22 cellular contexts compared by ENCODE assay signal in genomic region chrX:36019164-36019563, GRCh38.
"Had no signal": no experiment of that assay in that cellular context is flagged by ENCODE, and none has a peak within 500 bp of the region (broad histone marks: within the 10 kb centered on the region; RNA-seq: fewer than 3 reads in every experiment).

No MANE protein-coding gene starts in this region.

- H3K27ac Mint-ChIP-seq: activated CD4-positive, alpha-beta T cell treated with anti-CD3 and anti-CD28 coated beads, Interleukin-2, amount 10 ng/mL, durations not matched to agents 24 days and 14 days; activated CD8-positive, alpha-beta T cell treated with anti-CD3 and anti-CD28 coated beads, Interleukin-2, amount 10 ng/mL, durations not matched to agents 7 days and 5 days; activated naive CD8-positive, alpha-beta T cell treated with anti-CD3 and anti-CD28 coated beads, Interleukin-2, amount 10 ng/mL, durations not matched to agents 7 days and 5 days; activated T-cell treated with anti-CD3 and anti-CD28 coated beads, Interleukin-2, amount 50 U/mL, for 24 hours; activated T-helper 2 cell treated with anti-CD3 and anti-CD28 coated beads, Interferon-gamma antibody, Interleukin-2, Interleukin-4, amounts not matched to agents 10 μg/mL and 5 μg/mL and 100 μg/mL, durations not matched to agents 14 hours and 24 hours and 36 hours; brain; naive thymus-derived CD8-positive, alpha-beta T cell; stimulated activated memory B cell treated with anti-CD40 and anti-IgM and Interleukin-4, amounts not matched to agents 10 μg/mL and 1 μg/mL and 100 μg/mL, for 72 hours had no signal

- H3K9me3 ChIP-seq: ovary, sigmoid colon, thoracic aorta, upper lobe of right lung had no signal

- H3K4me1 Mint-ChIP-seq: activated CD4-positive, alpha-beta T cell treated with anti-CD3 and anti-CD28 coated beads, Interleukin-2, amount 10 ng/mL, durations not matched to agents 24 days and 14 days; activated naive CD8-positive, alpha-beta T cell treated with anti-CD3 and anti-CD28 coated beads, Interleukin-2, amount 10 ng/mL, durations not matched to agents 7 days and 5 days; brain; naive thymus-derived CD8-positive, alpha-beta T cell; stimulated activated memory B cell treated with anti-CD40 and anti-IgM and Interleukin-4, amounts not matched to agents 10 μg/mL and 1 μg/mL and 100 μg/mL, for 72 hours had no signal

- H3K27me3 Mint-ChIP-seq: activated CD4-positive, alpha-beta T cell treated with anti-CD3 and anti-CD28 coated beads, Interleukin-2, amount 10 ng/mL, durations not matched to agents 24 days and 14 days; activated naive CD8-positive, alpha-beta T cell treated with anti-CD3 and anti-CD28 coated beads, Interleukin-2, amount 10 ng/mL, durations not matched to agents 7 days and 5 days; brain; naive thymus-derived CD8-positive, alpha-beta T cell; stimulated activated memory B cell treated with anti-CD40 and anti-IgM and Interleukin-4, amounts not matched to agents 10 μg/mL and 1 μg/mL and 100 μg/mL, for 72 hours had no signal

- H3K36me3 ChIP-seq: ovary, sigmoid colon, spleen, thoracic aorta, upper lobe of right lung had no signal

- H3K9me3 Mint-ChIP-seq: activated CD4-positive, alpha-beta T cell treated with anti-CD3 and anti-CD28 coated beads, Interleukin-2, amount 10 ng/mL, durations not matched to agents 24 days and 14 days; activated T-cell treated with anti-CD3 and anti-CD28 coated beads, Interleukin-2, amount 50 U/mL, for 24 hours; activated T-helper 2 cell treated with anti-CD3 and anti-CD28 coated beads, Interferon-gamma antibody, Interleukin-2, Interleukin-4, amounts not matched to agents 10 μg/mL and 5 μg/mL and 100 μg/mL, durations not matched to agents 14 hours and 24 hours and 36 hours had no signal

- H3K27me3 ChIP-seq: foreskin keratinocyte, ovary, sigmoid colon, spleen, upper lobe of right lung had no signal

- DNase-seq: activated CD4-positive, alpha-beta T cell treated with anti-CD3 and anti-CD28 coated beads, Interleukin-2, amount 10 ng/mL, durations not matched to agents 24 days and 14 days; activated CD8-positive, alpha-beta T cell treated with anti-CD3 and anti-CD28 coated beads, Interleukin-2, amount 10 ng/mL, durations not matched to agents 7 days and 5 days; activated naive CD4-positive, alpha-beta T cell treated with Interleukin-2 at 50 U/mL for 16 hours; activated naive CD8-positive, alpha-beta T cell treated with anti-CD3 and anti-CD28 coated beads, Interleukin-2, amount 10 ng/mL, durations not matched to agents 7 days and 5 days; activated T-cell treated with anti-CD3 and anti-CD28 coated beads, Interleukin-2, amount 50 U/mL, for 24 hours; amygdala; caudate nucleus; dorsolateral prefrontal cortex; foreskin keratinocyte; mesenchymal stem cell; naive thymus-derived CD8-positive, alpha-beta T cell; ovary; sigmoid colon; spleen; stimulated activated CD4-positive, alpha-beta T cell treated with anti-CD3 and anti-CD28 coated beads, Interleukin-4, amount 100 ng/mL, for 4 hours; T1000; upper lobe of right lung had no signal

- H3K4me3 ChIP-seq: dorsolateral prefrontal cortex, ovary, sigmoid colon, spleen, thoracic aorta, upper lobe of right lung had no signal

- H3K4me1 ChIP-seq: foreskin keratinocyte, sigmoid colon, spleen, upper lobe of right lung had no signal

- H3K36me3 Mint-ChIP-seq: activated naive CD8-positive, alpha-beta T cell treated with anti-CD3 and anti-CD28 coated beads, Interleukin-2, amount 10 ng/mL, durations not matched to agents 7 days and 5 days; brain; stimulated activated memory B cell treated with anti-CD40 and anti-IgM and Interleukin-4, amounts not matched to agents 10 μg/mL and 1 μg/mL and 100 μg/mL, for 72 hours had no signal

- ATAC-seq: activated CD8-positive, alpha-beta T cell treated with anti-CD3 and anti-CD28 coated beads, Interleukin-2, amount 10 ng/mL, durations not matched to agents 7 days and 5 days; foreskin keratinocyte; naive thymus-derived CD8-positive, alpha-beta T cell; stimulated activated memory B cell treated with anti-CD40 and anti-IgM and Interleukin-4, amounts not matched to agents 10 μg/mL and 1 μg/mL and 100 μg/mL, for 72 hours; upper lobe of right lung had no signal

- H3K27ac ChIP-seq: dorsolateral prefrontal cortex, epithelial cell of prostate, foreskin keratinocyte, ovary, sigmoid colon, spleen, thoracic aorta, upper lobe of right lung had no signal

- H3K4me3 Mint-ChIP-seq: activated CD4-positive, alpha-beta T cell treated with anti-CD3 and anti-CD28 coated beads, Interleukin-2, amount 10 ng/mL, durations not matched to agents 24 days and 14 days; activated CD8-positive, alpha-beta T cell treated with anti-CD3 and anti-CD28 coated beads, Interleukin-2, amount 10 ng/mL, durations not matched to agents 7 days and 5 days; activated naive CD8-positive, alpha-beta T cell treated with anti-CD3 and anti-CD28 coated beads, Interleukin-2, amount 10 ng/mL, durations not matched to agents 7 days and 5 days; activated T-cell treated with anti-CD3 and anti-CD28 coated beads, Interleukin-2, amount 50 U/mL, for 24 hours; brain; naive thymus-derived CD8-positive, alpha-beta T cell; stimulated activated memory B cell treated with anti-CD40 and anti-IgM and Interleukin-4, amounts not matched to agents 10 μg/mL and 1 μg/mL and 100 μg/mL, for 72 hours had no signal
